18 cellular contexts compared by ENCODE assay signal in genomic region chr11:12005476-12005875, GRCh38. TPM values are rescaled to one million over a fixed set of nuclear protein-coding genes. Genes with fewer than 3 reads are reported as not detected.
DNase-seq lines count a peak whose midpoint lies in the region; ATAC-seq and TF ChIP-seq lines count a peak whose summit lies in the region.
"Had no signal": no experiment of that assay in that cellular context is flagged by ENCODE, and none has a peak within 500 bp of the region (broad histone marks: within the 10 kb centered on the region; RNA-seq: fewer than 3 reads in every experiment).

No MANE protein-coding gene starts in this region.

- H3K4me1 ChIP-seq in SK-N-SH (ENCODE audit: control insufficient read depth in 1 of 2, insufficient read depth in 2 of 2, low read depth in 1 of 2, low read length in 1 of 2): peaks cover 36% of the 10 kb centered on the region in 2 experiments; a peak in 3 of 4 replicates
- H3K4me1 ChIP-seq in adipocyte (ENCODE audit: control insufficient read depth, insufficient read depth, low read length): peaks cover 21% of the 10 kb centered on the region
- H3K4me1 ChIP-seq in stomach: peaks cover 16 to 51% (median 29%) of the 10 kb centered on the region in 4 donors

- DNase-seq in SK-N-SH (no peak), adipocyte (ENCODE audit: low read depth) (peak; percentile 87), fibroblast of mammary gland (ENCODE audit: low read depth) (peak; percentile 79), stomach (no peak), posterior cingulate gyrus (no peak), NCI-H446 treated with DMSO at 0.1 percent for 48 hours (lab: John Stamatoyannopoulos, UW) (no peak)
- no peak for DNase-seq in activated naive CD4-positive, alpha-beta T cell treated with Interleukin-2 at 50 U/mL for 16 hours
- DNase-seq: 8988T; activated T-cell treated with anti-CD3 and anti-CD28 coated beads, Interleukin-2, amount 50 U/mL, for 1 hour; Calu3; head of caudate nucleus; NCI-H1436; sigmoid colon; SW 1271 had no signal

- H3K4me3 ChIP-seq in SK-N-SH (ENCODE audit: low read depth in 2 of 2, low read length in 1 of 2) (peak overlapping the region; percentile 6 to 12; a peak in 2 of 4 replicates), adipocyte (ENCODE audit: low read length) (no peak overlapping the region), fibroblast of mammary gland (ENCODE audit: control insufficient read depth, low read depth, low read length) (no peak overlapping the region), stomach (no peak overlapping the region)
- H3K4me3 ChIP-seq: GM23338, K562, sigmoid colon had no signal

- H3K9me3 ChIP-seq in SK-N-SH (no peaks in the 10 kb centered on the region), adipocyte (ENCODE audit: control insufficient read depth, low read length) (no peaks in the 10 kb centered on the region), stomach (no peaks in the 10 kb centered on the region)
- H3K9me3 ChIP-seq: sigmoid colon had no signal

- TF ChIP-seq EP300 in SK-N-SH (IDR thresholded peaks at IDR 0.05; ENCODE audit: borderline replicate concordance in 1 of 2, low read depth in 1 of 2, low read length in 1 of 2): no peak
- no peak for TF ChIP-seq EP300 in stomach (IDR thresholded peaks at IDR 0.05)

- POLR2A ChIA-PET in SK-N-SH (lab: Yijun Ruan, JAX): interaction anchor here (0.6 kb wide), 1 partner anchor 32 kb away, joined by 3 read pairs; no protein-coding TSS in a partner anchor

- H3K27me3 ChIP-seq in SK-N-SH (ENCODE audit: insufficient read depth) (no peaks in the 10 kb centered on the region), adipocyte (replicated peaks; ENCODE audit: control insufficient read depth, insufficient read depth, low read length) (no peaks in the 10 kb centered on the region), stomach (peaks cover 0 to 34% (median 24%) of the 10 kb centered on the region in 3 donors)

- intact Hi-C loops in stomach (cut with DNase I; ENCODE audit: low total_unique reads) (no loop called here), posterior cingulate gyrus (cut with DNase I) (no loop called here)

- peaks cover 75% of the 10 kb centered on the region for H3K79me2 ChIP-seq in SK-N-SH (ENCODE audit: insufficient read depth)

- WGBS in SK-N-SH (ENCODE audit: low lambda C conversion rate): 83% methylated on average over 1 of the region's 1 CpG
- WGBS in stomach, 5 donors: 61 to 69% (median 67%) methylated on average over 1 of the region's 1 CpG

- CTCF ChIA-PET in SK-N-SH (lab: Yijun Ruan, JAX): interaction anchor here (0.9 to 2.4 kb wide), 6 partner anchors 12 to 164 kb away, joined by 3 to 11 read pairs (median 4); partner anchors contain the start of gene USP47

- peaks cover 37% of the 10 kb centered on the region for H3F3A ChIP-seq in SK-N-SH (replicated peaks; ENCODE audit: insufficient read depth)

- H4K20me1 ChIP-seq in SK-N-SH (ENCODE audit: insufficient read depth): peaks cover 40% of the 10 kb centered on the region

- H3K9ac ChIP-seq in SK-N-SH (no peak overlapping the region; the same call in 1 of the 2 replicates), adipocyte (ENCODE audit: low read length) (no peak overlapping the region)

- H3K4me2 ChIP-seq in SK-N-SH: peak overlapping the region; percentile 56
- H3K4me2 ChIP-seq: GM23338 had no signal

- H3K9me2 ChIP-seq in SK-N-SH: no peaks in the 10 kb centered on the region

- peak overlapping the region in 1 of 2 experiments; percentile 49; a peak in 1 of 4 replicates for H3K27ac ChIP-seq in SK-N-SH (ENCODE audit: low read depth in 2 of 2, low read length in 1 of 2)
- peak overlapping the region in 4 of 5 donors; percentile 23 to 52 (median 36) for H3K27ac ChIP-seq in stomach

- no peak for ATAC-seq in SK-N-SH treated with all-trans-retinoic acid at 6 μM for 48 hours
- ATAC-seq: activated CD4-positive, CD25-positive, alpha-beta regulatory T cell treated with anti-CD3 and anti-CD28 coated beads, Interleukin-2, amount 50 U/mL, for 24 hours; GM23338; K562 had no signal

- H2AFZ ChIP-seq in SK-N-SH (ENCODE audit: low read depth): no peak overlapping the region
- H2AFZ ChIP-seq: GM23338 had no signal

- no peak for TF ChIP-seq POLR2A in stomach (IDR thresholded peaks at IDR 0.05)

- H3K36me3 ChIP-seq in SK-N-SH (replicated peaks in 1 of 2; ENCODE audit: control insufficient read depth in 1 of 2, insufficient read depth in 2 of 2, low read length in 1 of 2) (peaks cover 48 to 54% of the 10 kb centered on the region in 2 experiments), adipocyte (ENCODE audit: control insufficient read depth, insufficient read depth, low read length, severe bottlenecking) (no peaks in the 10 kb centered on the region), stomach (peaks cover 0 to 16% (median 9%) of the 10 kb centered on the region in 4 donors)

- TF ChIP-seq RAD21 in SK-N-SH (IDR thresholded peaks at IDR 0.05; ENCODE audit: low read length): no peak

- no peak for TF ChIP-seq CTCF in SK-N-SH (IDR thresholded peaks at IDR 0.05)
- no peak for TF ChIP-seq CTCF in fibroblast of mammary gland (conservative IDR thresholded peaks at IDR 0.05; ENCODE audit: control insufficient read depth, insufficient read depth, low read depth, low read length)
- TF ChIP-seq CTCF in stomach (IDR thresholded peaks at IDR 0.05): no peak

TF ChIP-seq in SK-N-SH, 30 proteins besides CTCF, POLR2A, EP300 and RAD21 (continues in another document):
- TF ChIP-seq FOSL2 (IDR thresholded peaks at IDR 0.05; ENCODE audit: borderline replicate concordance, low read depth): no peak
- no peak for TF ChIP-seq EZH2phosphoT487 (IDR thresholded peaks at IDR 0.05; ENCODE audit: borderline replicate concordance, low read depth)
- no peak for TF ChIP-seq MAX (IDR thresholded peaks at IDR 0.05; ENCODE audit: low read depth)
- no peak for TF ChIP-seq GABPA (IDR thresholded peaks at IDR 0.05; ENCODE audit: low read depth)
- TF ChIP-seq GATA2 (CRISPR knock-in tag; IDR thresholded peaks at IDR 0.05): no peak
- TF ChIP-seq RXRA (IDR thresholded peaks at IDR 0.05; ENCODE audit: borderline replicate concordance, low read depth): no peak
- no peak for TF ChIP-seq IRF3 (IDR thresholded peaks at IDR 0.05; ENCODE audit: low read depth, low read length)
- TF ChIP-seq PBX3 (IDR thresholded peaks at IDR 0.05): no peak

TF ChIP-seq in SK-N-SH treated with all-trans-retinoic acid at 6 μM for 48 hours, 23 proteins besides CTCF, POLR2A, EP300 and RAD21:
- no peak for TF ChIP-seq PATZ1 (CRISPR knock-in tag; IDR thresholded peaks at IDR 0.05; ENCODE audit: borderline replicate concordance)
- no peak for TF ChIP-seq CSDC2 (CRISPR knock-in tag; IDR thresholded peaks at IDR 0.05)
- no peak for TF ChIP-seq ZNF8 (CRISPR knock-in tag; IDR thresholded peaks at IDR 0.05)
- no peak for TF ChIP-seq ARNTL (CRISPR knock-in tag; IDR thresholded peaks at IDR 0.05; ENCODE audit: borderline replicate concordance, low read depth)
- TF ChIP-seq TOX (CRISPR knock-in tag; IDR thresholded peaks at IDR 0.05; ENCODE audit: borderline replicate concordance): no peak
- TF ChIP-seq SNAI2 (CRISPR knock-in tag; IDR thresholded peaks at IDR 0.05): no peak
- TF ChIP-seq ZNF565 (CRISPR knock-in tag; conservative IDR thresholded peaks at IDR 0.05; ENCODE audit: low read depth): no peak
- no peak for TF ChIP-seq BACH2 (CRISPR knock-in tag; IDR thresholded peaks at IDR 0.05; ENCODE audit: borderline replicate concordance)
- no peak for TF ChIP-seq ISL1 (CRISPR knock-in tag; IDR thresholded peaks at IDR 0.05)
- TF ChIP-seq ESRRG (CRISPR knock-in tag; IDR thresholded peaks at IDR 0.05): no peak
- TF ChIP-seq CREB5 (CRISPR knock-in tag; IDR thresholded peaks at IDR 0.05; ENCODE audit: low read depth): no peak

RNA-seq across cellular contexts. Expression of gene DKK3, which starts 3.0 kb away (rescaled TPM):
- polyA plus RNA-seq in SK-N-SH (2012; rRNA removed) (1,174 and 1,491 TPM in 2 replicates), stomach (10 to 100 TPM; 21.8 to 36.7 (median 29.6) TPM)
- polyA plus RNA-seq in SK-N-SH (2012; cell fraction: cytosol; rRNA removed): 1,028 and 1,442 TPM in 2 replicates
- 933 and 1,160 TPM in 2 replicates for polyA plus RNA-seq in SK-N-SH (2012; cell fraction: nucleus; rRNA removed)
- 10 to 100 TPM; 35.0 to 63.8 (median 54.7) TPM for total RNA-seq in stomach

Comparison
In these comparisons a context has a peak if more than half of its experiments do, and no peak if none do; other contexts are left out.
1. DNase-seq: peak in adipocyte (single experiment) and fibroblast of mammary gland (single experiment); none in SK-N-SH (single experiment), stomach (single experiment), activated naive CD4-positive, alpha-beta T cell treated with Interleukin-2 at 50 U/mL for 16 hours (single experiment), posterior cingulate gyrus (0 of 10) and NCI-H446 treated with DMSO at 0.1 percent for 48 hours (single experiment).
2. H3K4me3 ChIP-seq: peak in SK-N-SH (2 of 2); none in adipocyte (single experiment), fibroblast of mammary gland (single experiment) and stomach (0 of 4).
3. RNA of gene DKK3, which starts 3.0 kb away (polyA plus RNA-seq): 933 to 1,491 TPM in SK-N-SH; 21.8 to 36.7 TPM in stomach; every median in the first group is over 10 times any median in the second.